8 cellular contexts compared by ENCODE assay signal in genomic region chr16:4309833-4310266, GRCh38. TPM values are rescaled to one million over a fixed set of nuclear protein-coding genes. Genes with fewer than 3 reads are reported as not detected.
DNase-seq lines count a peak whose midpoint lies in the region; ATAC-seq, FAIRE-seq and TF ChIP-seq lines count a peak whose summit lies in the region.

No MANE protein-coding gene starts in this region.

- H3K36me3 ChIP-seq in NT2/D1 (ENCODE audit: insufficient read depth, insufficient read length, low read length) (peaks cover 14% of the 10 kb centered on the region), pancreas (no peaks in the 10 kb centered on the region)

- H3K4me3 ChIP-seq in NT2/D1 (ENCODE audit: insufficient read length, low read depth) (no peak overlapping the region), pancreas (no peak overlapping the region)

- peak; percentile 34 to 65 (median 48) for TF ChIP-seq CTCF in pancreas (IDR thresholded peaks at IDR 0.05)

- peak overlapping the region; percentile 42 for H3K9ac ChIP-seq in NT2/D1 (ENCODE audit: insufficient read length, low read depth)

- peaks cover 16% of the 10 kb centered on the region for H3K4me1 ChIP-seq in NT2/D1 (ENCODE audit: insufficient read depth, insufficient read length)
- H3K4me1 ChIP-seq in pancreas = peaks cover 0 to 28% (median 0%) of the 10 kb centered on the region in 3 donors

- H3K27ac ChIP-seq in pancreas = peak overlapping the region in 3 of 4 donors; percentile 27 to 84 (median 72)

- DNase-seq in NCI-H748 (lab: John Stamatoyannopoulos, UW; ENCODE audit: unreplicated experiment) = peak; percentile 43
- no peak for DNase-seq in NCI-H748 treated with DMSO at 0.1 percent for 48 hours (lab: John Stamatoyannopoulos, UW)
- DNase-seq in NT2/D1 (ENCODE audit: low read depth, low spot score) = no peak
- peak; percentile 63 to 72 for DNase-seq in activated T-cell treated with anti-CD3 and anti-CD28 coated beads, Interleukin-2, amount 50 U/mL, for 72 hours
- peak; percentile 67 for DNase-seq in foreskin melanocyte
- DNase-seq in pancreas = peak; percentile 59 to 88 (median 78)
- DNase-seq in HuH-7.5 (ENCODE audit: low spot score) = no peak

- peaks cover 4 to 9% of the 10 kb centered on the region in 2 donors for H3K36me3 Mint-ChIP-seq in activated T-cell treated with anti-CD3 and anti-CD28 coated beads, Interleukin-2, amount 50 U/mL, for 72 hours (ENCODE audit: insufficient read depth in 2 of 2)

- peaks cover 3 to 4% of the 10 kb centered on the region in 2 donors for H3K9me3 Mint-ChIP-seq in activated T-cell treated with anti-CD3 and anti-CD28 coated beads, Interleukin-2, amount 50 U/mL, for 72 hours

- intact Hi-C loops in pancreas (cut with DNase I) = no loop called here

- H3K4me3 Mint-ChIP-seq in activated T-cell treated with anti-CD3 and anti-CD28 coated beads, Interleukin-2, amount 50 U/mL, for 72 hours = no peak overlapping the region

- H3K27me3 ChIP-seq in NT2/D1 (ENCODE audit: insufficient read depth, insufficient read length) = peaks cover 19% of the 10 kb centered on the region
- H3K27me3 ChIP-seq in pancreas = no peaks in the 10 kb centered on the region

- WGBS in pancreas, 2 donors = 28 to 32% methylated on average over 11 of the region's 11 CpGs

- no peaks in the 10 kb centered on the region for H3K9me3 ChIP-seq in NT2/D1 (ENCODE audit: insufficient read depth, low read length)
- H3K9me3 ChIP-seq in pancreas = no peaks in the 10 kb centered on the region

- H3K27ac Mint-ChIP-seq in activated T-cell treated with anti-CD3 and anti-CD28 coated beads, Interleukin-2, amount 50 U/mL, for 72 hours = no peak overlapping the region

- H3K4me1 Mint-ChIP-seq in activated T-cell treated with anti-CD3 and anti-CD28 coated beads, Interleukin-2, amount 50 U/mL, for 72 hours (ENCODE audit: low read depth) = peaks cover 51% of the 10 kb centered on the region

- FAIRE-seq in pancreas (lab: Jason Lieb, UNC) = no peak

- ATAC-seq in activated T-cell treated with anti-CD3 and anti-CD28 coated beads, Interleukin-2, amount 50 U/mL, for 72 hours (replicated peaks in 1 of 2) = no peak
- ATAC-seq in pancreas (peak in 3 of 4 donors; percentile 28 to 39 (median 29)), GM19455 (IDR thresholded peaks at IDR 0.05; ENCODE audit: unreplicated experiment) (no peak)

- H3K27me3 Mint-ChIP-seq in activated T-cell treated with anti-CD3 and anti-CD28 coated beads, Interleukin-2, amount 50 U/mL, for 72 hours (ENCODE audit: low read depth) = peaks cover 16% of the 10 kb centered on the region

RNA-seq across cellular contexts. Expression of gene GLIS2, which starts 6.0 kb away (rescaled TPM):
- total RNA-seq in activated T-cell treated with anti-CD3 and anti-CD28 coated beads, Interleukin-2, amount 50 U/mL, for 72 hours = 1 to 10 TPM; 1.3 to 1.7 TPM
- total RNA-seq in pancreas = 10 to 100 TPM in 4 of 6 donors, 1 to 10 TPM in 2; 5.5 to 14.9 (median 10.9) TPM
- polyA plus RNA-seq in pancreas = 10 to 100 TPM in 1 of 2 donors, 1 to 10 TPM in 1; 7.3 to 15.1 TPM

RNA-seq across cellular contexts. Expression of gene TFAP4, which starts 37.0 kb away (rescaled TPM):
- 10 to 100 TPM; 17.8 to 27.2 TPM for total RNA-seq in activated T-cell treated with anti-CD3 and anti-CD28 coated beads, Interleukin-2, amount 50 U/mL, for 72 hours
- 10 to 100 TPM in 4 of 6 donors, 1 to 10 TPM in 2; 8.6 to 17.9 (median 12.9) TPM for total RNA-seq in pancreas
- polyA plus RNA-seq in pancreas = 10 to 100 TPM in 1 of 2 donors, 1 to 10 TPM in 1; 6.1 to 10.7 TPM

RNA-seq across cellular contexts. Expression of gene PAM16, which starts 41.3 kb away (rescaled TPM):
- total RNA-seq in activated T-cell treated with anti-CD3 and anti-CD28 coated beads, Interleukin-2, amount 50 U/mL, for 72 hours = 10 to 100 TPM; 46.6 to 48.2 TPM
- total RNA-seq in pancreas = 10 to 100 TPM; 12.2 to 29.6 (median 22.7) TPM
- polyA plus RNA-seq in pancreas = 100 to 1,000 TPM in 1 of 2 donors, 10 to 100 TPM in 1; 69.6 to 106 TPM

Comparison
In these comparisons a context has a peak if more than half of its experiments do, and no peak if none do; other contexts are left out.
1. DNase-seq: peak in NCI-H748 (single experiment), activated T-cell treated with anti-CD3 and anti-CD28 coated beads, Interleukin-2, amount 50 U/mL, for 72 hours (2 of 2), foreskin melanocyte (single experiment) and pancreas (6 of 6); none in NCI-H748 treated with DMSO at 0.1 percent for 48 hours (single experiment), NT2/D1 (single experiment) and HuH-7.5 (single experiment).
2. ATAC-seq: peak in pancreas (3 of 4); none in activated T-cell treated with anti-CD3 and anti-CD28 coated beads, Interleukin-2, amount 50 U/mL, for 72 hours (0 of 2) and GM19455 (single experiment).